Comparison of ENCODE assay signal across 24 cellular contexts in genomic region chr12:89477633-89478279, GRCh38. TPM values are rescaled to one million over a fixed set of nuclear protein-coding genes. Genes with fewer than 3 reads are reported as not detected.
DNase-seq lines count a peak whose midpoint lies in the region; ATAC-seq and TF ChIP-seq lines count a peak whose summit lies in the region.
"Had no signal": no experiment of that assay in that cellular context is flagged by ENCODE, and none has a peak within 500 bp of the region (broad histone marks: within the 10 kb centered on the region; RNA-seq: fewer than 3 reads in every experiment).

No MANE protein-coding gene starts in this region.

- intact Hi-C loops in CD4-positive, alpha-beta memory T cell (cut with micrococcal nuclease), result no loop called here

- no peak overlapping the region for H2BK5ac ChIP-seq in H9 (ENCODE audit: insufficient read length, low read length)
- no peak overlapping the region for H2BK5ac ChIP-seq in mesenchymal stem cell (ENCODE audit: low read depth, low read length, poor library complexity, severe bottlenecking)

- H3K79me1 ChIP-seq in H9 (ENCODE audit: insufficient read depth, low read depth, low read length, poor library complexity, severe bottlenecking) (no peaks in the 10 kb centered on the region), mesenchymal stem cell (replicated peaks; ENCODE audit: low read length, poor library complexity, severe bottlenecking) (peaks cover 1% of the 10 kb centered on the region)

- no peak overlapping the region for H3K4ac ChIP-seq in H9 (ENCODE audit: low read depth, low read length)
- no peak overlapping the region for H3K4ac ChIP-seq in mesenchymal stem cell (ENCODE audit: low read depth in 1 of 2, low read length in 2 of 2)

- H3K4me1 ChIP-seq in CD4-positive, alpha-beta memory T cell (ENCODE audit: insufficient read depth, low read length), result peaks cover 23% of the 10 kb centered on the region
- H3K4me1 ChIP-seq in DND-41 (ENCODE audit: insufficient read depth, low read length) (no peaks in the 10 kb centered on the region), H9 (ENCODE audit: insufficient read depth, low read length) (no peaks in the 10 kb centered on the region), mesenchymal stem cell (ENCODE audit: control insufficient read depth, insufficient read depth, low read depth, low read length) (no peaks in the 10 kb centered on the region)
- H3K4me1 ChIP-seq: gastroesophageal sphincter had no signal

- CTCF ChIA-PET in CD4-positive, alpha-beta memory T cell (lab: Charles Lee; ENCODE audit: partially characterized antibody), result interaction anchor here (1.3 to 1.5 kb wide), 4 partner anchors 9 to 47 kb away, joined by 3 to 6 read pairs (median 4); partner anchors contain the start of gene GALNT4
- CTCF ChIA-PET in T-cell (lab: Charles Lee), result interaction anchor here in 1 of 2 donors (1.0 kb wide), 1 partner anchor 427 kb away, joined by 3 read pairs; no protein-coding TSS in a partner anchor

- H3K56ac ChIP-seq in H9 (ENCODE audit: insufficient read length, low read depth, low read length), result no peak overlapping the region

- H2BK15ac ChIP-seq in H9 (ENCODE audit: low read depth, low read length) (no peak overlapping the region), mesenchymal stem cell (ENCODE audit: low read depth, poor library complexity, severe bottlenecking) (no peak overlapping the region)

- H3K9me3 Mint-ChIP-seq in CD4-positive, alpha-beta memory T cell, result no peaks in the 10 kb centered on the region
- H3K9me3 Mint-ChIP-seq in T-cell (no peaks in the 10 kb centered on the region), H9 (no peaks in the 10 kb centered on the region)
- H3K9me3 Mint-ChIP-seq: activated CD4-positive, alpha-beta T cell treated with anti-CD3 and anti-CD28 coated beads, Interleukin-2, amount 10 ng/mL, durations not matched to agents 24 days and 14 days; CD4-positive, alpha-beta T cell; neural crest cell; type B pancreatic cell had no signal

- peak; percentile 6 for TF ChIP-seq CTCF in DND-41 (IDR thresholded peaks at IDR 0.05; ENCODE audit: borderline replicate concordance, extremely low read depth, low read length, poor library complexity, severe bottlenecking)
- peak; percentile 4 for TF ChIP-seq CTCF in epithelial cell of proximal tubule (conservative IDR thresholded peaks at IDR 0.05; ENCODE audit: low read depth, low read length)
- TF ChIP-seq CTCF in H9 (conservative IDR thresholded peaks at IDR 0.05), result no peak; the same call in 2 of the 3 replicates

- no peaks in the 10 kb centered on the region for H3K27me3 Mint-ChIP-seq in CD4-positive, alpha-beta memory T cell
- no peaks in the 10 kb centered on the region for H3K27me3 Mint-ChIP-seq in T-cell
- no peaks in the 10 kb centered on the region for H3K27me3 Mint-ChIP-seq in H9 (ENCODE audit: low read depth)
- H3K27me3 Mint-ChIP-seq: activated CD4-positive, alpha-beta T cell treated with anti-CD3 and anti-CD28 coated beads, Interleukin-2, amount 10 ng/mL, durations not matched to agents 24 days and 14 days; CD4-positive, alpha-beta T cell; type B pancreatic cell had no signal

- H2BK12ac ChIP-seq in H9 (ENCODE audit: insufficient read length, low read depth, low read length) (no peak overlapping the region), mesenchymal stem cell (ENCODE audit: low read length in 2 of 2) (no peak overlapping the region)

- H3K27ac ChIP-seq in CD4-positive, alpha-beta memory T cell (ENCODE audit: low read depth, low read length), result no peak overlapping the region
- no peak overlapping the region for H3K27ac ChIP-seq in DND-41 (ENCODE audit: low read length)
- H3K27ac ChIP-seq in H9 (ENCODE audit: insufficient read length, low read depth, low read length), result no peak overlapping the region
- no peak overlapping the region for H3K27ac ChIP-seq in mesenchymal stem cell (ENCODE audit: low read length, poor library complexity, severe bottlenecking)
- H3K27ac ChIP-seq: gastroesophageal sphincter, RWPE1, SK-N-MC, WERI-Rb-1 had no signal

- ATAC-seq in DND-41 (ENCODE audit: insufficient read depth, low read depth), result no peak
- ATAC-seq in T-cell (replicated peaks in 1 of 4), result peak in 1 of 4 experiments; percentile 44
- ATAC-seq: gastroesophageal sphincter, mucosa of descending colon, sciatic nerve had no signal

- peaks cover 15 to 34% (median 26%) of the 10 kb centered on the region in 4 donors for H3K4me1 Mint-ChIP-seq in CD4-positive, alpha-beta memory T cell
- H3K4me1 Mint-ChIP-seq in T-cell (peaks cover 0 to 31% (median 20%) of the 10 kb centered on the region in 3 donors), H9 (no peaks in the 10 kb centered on the region)

- H3K18ac ChIP-seq in H9 (ENCODE audit: insufficient read length, low read depth, low read length), result no peak overlapping the region
- H3K18ac ChIP-seq in mesenchymal stem cell (ENCODE audit: low read depth in 1 of 2, low read length in 2 of 2), result no peak overlapping the region

- no peak overlapping the region for H4K5ac ChIP-seq in H9 (ENCODE audit: insufficient read length, low read depth, low read length)

- no CpG with 5 or more reads among the region's 8 CpGs for WGBS in H9 (ENCODE audit: extremely low coverage, insufficient read length, low lambda C conversion rate)
- 91% methylated on average over 8 of the region's 8 CpGs for WGBS in mesenchymal stem cell

- no peaks in the 10 kb centered on the region for H4K20me1 ChIP-seq in DND-41 (ENCODE audit: insufficient read depth, low read length)
- H4K20me1 ChIP-seq in H9 (ENCODE audit: control insufficient read depth, insufficient read depth, insufficient read length), result no peaks in the 10 kb centered on the region

- H3K36me3 Mint-ChIP-seq in CD4-positive, alpha-beta memory T cell, result peaks cover 0 to 7% of the 10 kb centered on the region in 2 donors
- H3K36me3 Mint-ChIP-seq in T-cell, result peaks cover 9% of the 10 kb centered on the region
- no peaks in the 10 kb centered on the region for H3K36me3 Mint-ChIP-seq in H9 (ENCODE audit: insufficient read depth in 1 of 3, low read depth in 3 of 3)
- H3K36me3 Mint-ChIP-seq: type B pancreatic cell had no signal

- H3K4me3 ChIP-seq in CD4-positive, alpha-beta memory T cell (ENCODE audit: low read length in 2 of 2), result no peak overlapping the region
- H3K4me3 ChIP-seq in DND-41 (ENCODE audit: low read depth in 1 of 2, low read length in 2 of 2), result no peak overlapping the region
- H3K4me3 ChIP-seq in epithelial cell of proximal tubule (ENCODE audit: low read depth, low read length), result no peak overlapping the region
- H3K4me3 ChIP-seq in mesenchymal stem cell (ENCODE audit: insufficient read depth in 1 of 2, low read depth in 1 of 2, low read length in 2 of 2), result no peak overlapping the region
- H3K4me3 ChIP-seq: gastroesophageal sphincter, mucosa of descending colon, SK-N-MC had no signal

- peak in 1 of 5 donors; percentile 12 for DNase-seq in CD4-positive, alpha-beta memory T cell
- DNase-seq in DND-41 (no peak), T-cell (no peak), epithelial cell of proximal tubule (ENCODE audit: low read depth) (no peak), H9 (no peak), NCI-H774 (lab: John Stamatoyannopoulos, UW) (no peak), mesenchymal stem cell (no peak)
- DNase-seq: activated CD4-positive, alpha-beta T cell treated with anti-CD3 and anti-CD28 coated beads, Interleukin-2, amount 10 ng/mL, durations not matched to agents 24 days and 14 days; activated naive CD4-positive, alpha-beta T cell treated with Interleukin-2 at 50 U/mL for 16 hours; CD4-positive, alpha-beta T cell; DMS153; mucosa of descending colon; NCI-H1092 treated with DMSO at 0.1 percent for 48 hours; NCI-H1930; NCI-H69; stimulated activated CD4-positive, alpha-beta T cell treated with anti-CD3 and anti-CD28 coated beads, Interleukin-15, amount 100 ng/mL, for 24 hours; T-helper 9 cell; WERI-Rb-1 had no signal

- H3K36me3 ChIP-seq in CD4-positive, alpha-beta memory T cell (ENCODE audit: insufficient read depth, low read length), result no peaks in the 10 kb centered on the region
- H3K36me3 ChIP-seq in DND-41 (ENCODE audit: insufficient read depth, low read length) (peaks cover 3% of the 10 kb centered on the region; the same call in 1 of the 2 replicates), mesenchymal stem cell (ENCODE audit: control insufficient read depth in 1 of 2, insufficient read depth in 2 of 2, low read depth in 1 of 2, low read length in 2 of 2) (no peaks in the 10 kb centered on the region)
- H3K36me3 ChIP-seq: gastroesophageal sphincter, WERI-Rb-1 had no signal

- POLR2A ChIA-PET in CD4-positive, alpha-beta memory T cell (lab: Charles Lee; ENCODE audit: partially characterized antibody), result no interaction called here
- POLR2A ChIA-PET in T-cell (lab: Charles Lee), result interaction anchor here (0.6 to 0.7 kb wide), 2 partner anchors 10 to 53 kb away, joined by 3 read pairs; no protein-coding TSS in a partner anchor

- H3K14ac ChIP-seq in H9 (ENCODE audit: insufficient read depth, low read length) (no peak overlapping the region), mesenchymal stem cell (ENCODE audit: low read length in 2 of 2) (no peak overlapping the region)

- H3T11ph ChIP-seq in H9 (ENCODE audit: low read length), result no peak overlapping the region

- H3K79me2 ChIP-seq in DND-41 (ENCODE audit: insufficient read depth, low read length), result peaks cover 7% of the 10 kb centered on the region; the same call in 1 of the 2 replicates
- no peaks in the 10 kb centered on the region for H3K79me2 ChIP-seq in H9 (ENCODE audit: insufficient read depth, low read length)

- no peak overlapping the region for H2BK120ac ChIP-seq in H9 (ENCODE audit: low read depth, low read length, poor library complexity, severe bottlenecking)
- no peak overlapping the region for H2BK120ac ChIP-seq in mesenchymal stem cell (ENCODE audit: low read depth, low read length)

- H3K4me2 ChIP-seq in DND-41 (ENCODE audit: insufficient read depth, low read length) (no peak overlapping the region), H9 (ENCODE audit: insufficient read depth, insufficient read length, low read length) (no peak overlapping the region), mesenchymal stem cell (ENCODE audit: low read length, poor library complexity, severe bottlenecking) (no peak overlapping the region)

- H2AK5ac ChIP-seq in H9 (ENCODE audit: insufficient read length, low read length) (no peak overlapping the region), mesenchymal stem cell (ENCODE audit: low read length, severe bottlenecking) (no peak overlapping the region)

- H3K4me3 Mint-ChIP-seq in CD4-positive, alpha-beta memory T cell, result peak overlapping the region in 7 of 8 donors; percentile 3 to 65 (median 33)
- H3K4me3 Mint-ChIP-seq in T-cell, result peak overlapping the region in 1 of 3 donors; percentile 10
- no peak overlapping the region for H3K4me3 Mint-ChIP-seq in H9
- H3K4me3 Mint-ChIP-seq: activated CD4-positive, alpha-beta T cell treated with anti-CD3 and anti-CD28 coated beads, Interleukin-2, amount 10 ng/mL, durations not matched to agents 24 days and 14 days; CD4-positive, alpha-beta T cell; neural crest cell; type B pancreatic cell had no signal

- H2AFZ ChIP-seq in DND-41 (ENCODE audit: low read depth, low read length) (no peak overlapping the region), H9 (ENCODE audit: low read length) (no peak overlapping the region), mesenchymal stem cell (ENCODE audit: low read depth, low read length) (no peak overlapping the region)

- H3K9ac ChIP-seq in DND-41 (ENCODE audit: low read depth, low read length) (no peak overlapping the region), H9 (ENCODE audit: extremely low read depth, insufficient read length, low read length) (no peak overlapping the region), mesenchymal stem cell (ENCODE audit: low read length) (no peak overlapping the region)

- H2BK20ac ChIP-seq in H9 (ENCODE audit: low read depth, low read length, poor library complexity, severe bottlenecking), result no peak overlapping the region

- H4K91ac ChIP-seq in H9 (ENCODE audit: insufficient read length, low read depth, low read length), result no peak overlapping the region
- no peak overlapping the region for H4K91ac ChIP-seq in mesenchymal stem cell (ENCODE audit: low read length)

- no peaks in the 10 kb centered on the region for H3K9me3 ChIP-seq in CD4-positive, alpha-beta memory T cell (ENCODE audit: control insufficient read depth in 1 of 2, low read length in 2 of 2)
- H3K9me3 ChIP-seq in DND-41 (ENCODE audit: insufficient read depth, low read length, severe bottlenecking) (no peaks in the 10 kb centered on the region), H9 (ENCODE audit: control insufficient read depth, low read depth, low read length) (no peaks in the 10 kb centered on the region), mesenchymal stem cell (ENCODE audit: control insufficient read depth, low read length) (no peaks in the 10 kb centered on the region)
- H3K9me3 ChIP-seq: gastroesophageal sphincter, mucosa of descending colon had no signal

- H3K23ac ChIP-seq in H9 (ENCODE audit: insufficient read length, low read depth, low read length), result no peak overlapping the region
- H3K23ac ChIP-seq in mesenchymal stem cell (ENCODE audit: low read length in 2 of 2), result no peak overlapping the region

- no peaks in the 10 kb centered on the region for H3K27me3 ChIP-seq in CD4-positive, alpha-beta memory T cell (ENCODE audit: insufficient read depth, low read length)
- H3K27me3 ChIP-seq in DND-41 (ENCODE audit: insufficient read depth, low read length, poor library complexity), result no peaks in the 10 kb centered on the region
- H3K27me3 ChIP-seq in H9 (ENCODE audit: insufficient read depth, low read length), result no peaks in the 10 kb centered on the region
- no peaks in the 10 kb centered on the region for H3K27me3 ChIP-seq in mesenchymal stem cell (ENCODE audit: control insufficient read depth in 1 of 2, insufficient read depth in 1 of 2, low read length in 2 of 2)
- H3K27me3 ChIP-seq: gastroesophageal sphincter had no signal

- H4K8ac ChIP-seq in H9 (replicated peaks; ENCODE audit: insufficient read length, low read depth, low read length) (no peak overlapping the region), mesenchymal stem cell (ENCODE audit: low read length) (no peak overlapping the region)

- H3K23me2 ChIP-seq in H9 (ENCODE audit: insufficient read length, low read depth, low read length, poor library complexity, severe bottlenecking), result no peaks in the 10 kb centered on the region

- peak overlapping the region; percentile 10 to 81 (median 67) for H3K27ac Mint-ChIP-seq in CD4-positive, alpha-beta memory T cell
- H3K27ac Mint-ChIP-seq in T-cell, result peak overlapping the region; percentile 56 to 70
- no peak overlapping the region for H3K27ac Mint-ChIP-seq in H9
- H3K27ac Mint-ChIP-seq: activated CD4-positive, alpha-beta T cell treated with anti-CD3 and anti-CD28 coated beads, Interleukin-2, amount 10 ng/mL, durations not matched to agents 24 days and 14 days; CD4-positive, alpha-beta T cell; type B pancreatic cell had no signal

RNA-seq across cellular contexts. Expression of gene GALNT4, which starts 46.8 kb away (rescaled TPM):
- 1 to 10 TPM; 7.2 to 7.6 TPM for total RNA-seq in CD4-positive, alpha-beta memory T cell
- polyA plus RNA-seq in CD4-positive, alpha-beta memory T cell, result 1 to 10 TPM; 2.8 to 3.4 TPM
- 1 to 10 TPM; 4.9 to 9.6 (median 6.5) TPM for total RNA-seq in T-cell
- total RNA-seq in epithelial cell of proximal tubule, result 4.1 and 5.7 TPM in 2 replicates
- total RNA-seq in H9 (2021), result 3.1 TPM in 2 replicates
- 4.8 TPM for polyA plus RNA-seq in mesenchymal stem cell (2013, experiment 1 of 2)
- polyA plus RNA-seq in mesenchymal stem cell (2013, experiment 2 of 2), result 4.8 TPM

RNA-seq across cellular contexts. Expression of gene POC1B, which starts 48.1 kb away (rescaled TPM):
- 10 to 100 TPM; 19.8 to 21.4 TPM for total RNA-seq in CD4-positive, alpha-beta memory T cell
- 10 to 100 TPM; 28.2 to 46.3 TPM for polyA plus RNA-seq in CD4-positive, alpha-beta memory T cell
- total RNA-seq in T-cell, result 10 to 100 TPM; 17.2 to 25.5 (median 18.9) TPM
- 14.9 and 15.3 TPM in 2 replicates for total RNA-seq in epithelial cell of proximal tubule
- 11.6 and 12.5 TPM in 2 replicates for total RNA-seq in H9 (2021)
- 6.7 TPM for polyA plus RNA-seq in mesenchymal stem cell (2013, experiment 1 of 2)
- polyA plus RNA-seq in mesenchymal stem cell (2013, experiment 2 of 2), result 6.9 TPM

Comparison
In these comparisons a context has a peak if more than half of its experiments do, and no peak if none do; other contexts are left out.
1. H3K27ac Mint-ChIP-seq: peak in CD4-positive, alpha-beta memory T cell (7 of 7) and T-cell (2 of 2); none in H9 (0 of 3).
2. H3K4me3 Mint-ChIP-seq: peak in CD4-positive, alpha-beta memory T cell (7 of 8); none in H9 (0 of 2).